ENCODE assay signal across 18 cellular contexts in the genomic region with DNA sequence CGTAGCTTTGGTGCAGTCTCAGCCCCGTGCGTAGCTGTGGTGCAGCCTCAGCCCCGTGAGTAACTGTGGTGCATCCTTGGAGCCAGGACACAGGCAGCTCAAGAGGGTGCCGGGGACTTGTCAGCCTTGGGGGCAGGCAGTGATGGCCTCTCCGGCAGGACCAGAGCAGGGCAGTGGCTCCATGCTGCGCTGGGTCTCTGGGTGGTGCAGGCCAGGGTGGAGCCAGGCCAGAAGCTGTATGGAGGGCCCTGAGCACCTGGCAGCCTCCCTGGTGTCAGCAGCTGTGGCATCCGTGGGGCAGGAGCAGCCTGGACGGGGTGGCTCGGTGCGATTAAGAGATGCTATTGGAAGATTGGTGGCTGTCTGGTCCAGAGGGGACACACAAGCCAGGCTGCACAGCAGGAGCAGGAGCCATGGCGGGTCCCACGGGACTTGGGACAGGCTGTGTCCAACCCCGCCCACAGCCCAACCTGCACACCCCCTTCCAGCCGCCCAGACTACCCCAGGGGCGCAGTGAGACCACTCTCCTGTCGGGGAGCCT. TPM values are rescaled to one million over a fixed set of nuclear protein-coding genes. Genes with fewer than 3 reads are reported as not detected.
DNase-seq lines count a peak whose midpoint lies in the region; ATAC-seq and TF ChIP-seq lines count a peak whose summit lies in the region.
"Had no signal": no experiment of that assay in that cellular context is flagged by ENCODE, and none has a peak within 500 bp of the region (broad histone marks: within the 10 kb centered on the region; RNA-seq: fewer than 3 reads in every experiment).

No MANE protein-coding gene starts in this region.

- DNase-seq in Right ventricle myocardium superior, result peak; percentile 31
- no peak for DNase-seq in heart right ventricle
- no peak for DNase-seq in RWPE1 (ENCODE audit: low spot score)
- peak in 2 of 3 donors; percentile 22 to 39 for DNase-seq in mucosa of descending colon
- DNase-seq in aorta, result peak; percentile 34 to 67
- no peak for DNase-seq in activated CD8-positive, alpha-beta memory T cell treated with anti-CD3 and anti-CD28 coated beads, Interleukin-2, amount 50 U/mL, for 48 hours
- DNase-seq in activated CD8-positive, alpha-beta memory T cell treated with anti-CD3 and anti-CD28 coated beads, Interleukin-2, amount 50 U/mL, for 4 hours, result no peak
- DNase-seq: Calu3, EL, KG1, MV-4-11, NCI-H1694 treated with DMSO at 0.1 percent for 48 hours, NCI-H510A, NCI-H748 treated with DMSO at 0.1 percent for 48 hours, SIG-M5 had no signal

- 96 to 97% methylated on average over 17 of the region's 17 CpGs for WGBS in heart right ventricle, 2 donors
- 91 to 95% methylated on average over 17 of the region's 17 CpGs for WGBS in aorta, 2 donors

- H3K4me3 ChIP-seq in heart right ventricle (no peak overlapping the region), mucosa of descending colon (no peak overlapping the region), aorta (ENCODE audit: low read length in 2 of 2) (no peak overlapping the region)
- H3K4me3 ChIP-seq: BLaER1 had no signal

- POLR2A ChIA-PET in RWPE1 (lab: Yijun Ruan, JAX; ENCODE audit: low non-redundant PET), result no interaction called here

- CTCF ChIA-PET in RWPE1 (lab: Yijun Ruan, JAX), result no interaction called here

- H3K36me3 ChIP-seq in heart right ventricle, result peaks cover 0 to 84% (median 20%) of the 10 kb centered on the region in 9 donors
- no peaks in the 10 kb centered on the region for H3K36me3 ChIP-seq in mucosa of descending colon (ENCODE audit: low read depth)
- H3K36me3 ChIP-seq in aorta (ENCODE audit: control insufficient read depth in 1 of 2, insufficient read depth in 2 of 2, low read length in 1 of 2), result peaks cover 0 to 2% of the 10 kb centered on the region in 2 donors

- H3K9me3 ChIP-seq in heart right ventricle (peaks cover 0 to 2% (median 0%) of the 10 kb centered on the region in 11 donors), mucosa of descending colon (peaks cover 3% of the 10 kb centered on the region), aorta (ENCODE audit: control insufficient read depth, low read length) (no peaks in the 10 kb centered on the region)

- intact Hi-C loops in Right ventricle myocardium superior (cut with DNase I), result no loop called here
- intact Hi-C loops in heart right ventricle (cut with DNase I), result no loop called here
- intact Hi-C loops in mucosa of descending colon (cut with DNase I, micrococcal nuclease), result no loop called here
- intact Hi-C loops in aorta (cut with DNase I), result no loop called here

- H3K27me3 ChIP-seq in heart right ventricle, result no peaks in the 10 kb centered on the region
- H3K27me3 ChIP-seq in aorta (ENCODE audit: control insufficient read depth in 1 of 2, insufficient read depth in 2 of 2, low read length in 1 of 2), result no peaks in the 10 kb centered on the region
- H3K27me3 ChIP-seq: BLaER1 had no signal

- ATAC-seq in Right ventricle myocardium superior (ENCODE audit: poor library complexity) (no peak), heart right ventricle (no peak), mucosa of descending colon (no peak), aorta (ENCODE audit: low FRiP score) (no peak)
- ATAC-seq: CD8-positive, alpha-beta T cell had no signal

- TF ChIP-seq CTCF in heart right ventricle (IDR thresholded peaks at IDR 0.05) (no peak), RWPE1 (conservative IDR thresholded peaks at IDR 0.05; ENCODE audit: low read depth) (no peak), mucosa of descending colon (IDR thresholded peaks at IDR 0.05) (no peak)

- no peaks in the 10 kb centered on the region for H3K4me1 ChIP-seq in heart right ventricle
- H3K4me1 ChIP-seq in mucosa of descending colon (ENCODE audit: low read depth), result no peaks in the 10 kb centered on the region
- no peaks in the 10 kb centered on the region for H3K4me1 ChIP-seq in aorta (ENCODE audit: control insufficient read depth in 1 of 2, insufficient read depth in 2 of 2, low read length in 2 of 2)
- H3K4me1 ChIP-seq: BLaER1 had no signal

- no peak overlapping the region for H3K27ac ChIP-seq in heart right ventricle
- 0 out of 2 replicates have a peak overlapping the region, but pooled peaks have one; percentile 8 for H3K27ac ChIP-seq in RWPE1
- no peak overlapping the region for H3K27ac ChIP-seq in aorta (ENCODE audit: low read depth in 1 of 2, low read length in 2 of 2)
- H3K27ac ChIP-seq: BLaER1 had no signal

RNA-seq across cellular contexts. Expression of gene CDH15, which starts 28.3 kb away (rescaled TPM):
- total RNA-seq in Right ventricle myocardium superior (not detected), heart right ventricle (under 1 TPM in 2 of 10 donors, not detected in 8; 0.08 to 0.16 TPM), mucosa of descending colon (not detected), aorta (under 1 TPM in 1 of 2 donors, not detected in 1; 0.21 TPM)
- polyA plus RNA-seq in heart right ventricle (under 1 TPM in 1 of 2 donors, not detected in 1; 0.45 TPM), aorta (under 1 TPM in 1 of 2 donors, not detected in 1; 0.08 TPM)
- total RNA-seq: Calu3, OCI-LY7 had no signal

RNA-seq across cellular contexts. Expression of gene ACSF3, which starts 49.6 kb away (rescaled TPM):
- total RNA-seq in Right ventricle myocardium superior (15.5 TPM), heart right ventricle (10 to 100 TPM; 11.0 to 22.5 (median 17.8) TPM), mucosa of descending colon (10 to 100 TPM; 44.7 to 77.8 (median 49.6) TPM), aorta (10 to 100 TPM; 19.3 to 33.2 TPM)
- polyA plus RNA-seq in heart right ventricle (10 to 100 TPM; 14.7 to 36.9 TPM), aorta (10 to 100 TPM; 20.0 to 48.4 TPM)

RNA-seq across cellular contexts. Expression of gene SLC22A31, which starts 57.1 kb away (rescaled TPM):
- not detected for total RNA-seq in Right ventricle myocardium superior
- total RNA-seq in heart right ventricle, result under 1 TPM in 1 of 10 donors, not detected in 9; 0.36 TPM
- polyA plus RNA-seq in heart right ventricle, result under 1 TPM in 1 of 2 donors, not detected in 1; 0.20 TPM
- 1 to 10 TPM in 2 of 3 donors, under 1 TPM in 1; 0.35 to 1.8 (median 1.1) TPM for total RNA-seq in mucosa of descending colon
- 1 to 10 TPM in 1 of 2 donors, not detected in 1; 4.0 TPM for total RNA-seq in aorta
- 1 to 10 TPM in 1 of 2 donors, under 1 TPM in 1; 0.75 to 2.9 TPM for polyA plus RNA-seq in aorta
- total RNA-seq: OCI-LY7 had no signal

Comparison
In these comparisons a context has a peak if more than half of its experiments do, and no peak if none do; other contexts are left out.
1. DNase-seq: peak in Right ventricle myocardium superior (single experiment), mucosa of descending colon (2 of 3) and aorta (2 of 2); none in heart right ventricle (0 of 2), RWPE1 (single experiment), activated CD8-positive, alpha-beta memory T cell treated with anti-CD3 and anti-CD28 coated beads, Interleukin-2, amount 50 U/mL, for 48 hours (single experiment) and activated CD8-positive, alpha-beta memory T cell treated with anti-CD3 and anti-CD28 coated beads, Interleukin-2, amount 50 U/mL, for 4 hours (single experiment).